In genomic region chr2:30979822-30980245, GRCh38 we compare ENCODE assay signal across 12 cellular contexts.
DNase-seq lines count a peak whose midpoint lies in the region; ATAC-seq, FAIRE-seq and TF ChIP-seq lines count a peak whose summit lies in the region.
"Had no signal": no experiment of that assay in that cellular context is flagged by ENCODE, and none has a peak within 500 bp of the region (broad histone marks: within the 10 kb centered on the region; RNA-seq: fewer than 3 reads in every experiment).

No MANE protein-coding gene starts in this region.

- H3K36me3 ChIP-seq in SK-N-SH (replicated peaks in 1 of 2; ENCODE audit: control insufficient read depth in 1 of 2, insufficient read depth in 2 of 2, low read length in 1 of 2), result no peaks in the 10 kb centered on the region
- H3K36me3 ChIP-seq: upper lobe of left lung had no signal

- peak; percentile 11; the same call in 1 of the 2 replicates for TF ChIP-seq CTCF in SK-N-SH (IDR thresholded peaks at IDR 0.05)
- peak; percentile 77 for TF ChIP-seq CTCF in foreskin keratinocyte (conservative IDR thresholded peaks at IDR 0.05)

- no peaks in the 10 kb centered on the region for H4K20me1 ChIP-seq in SK-N-SH (ENCODE audit: insufficient read depth)

- POLR2A ChIA-PET in SK-N-SH (lab: Yijun Ruan, JAX), result no interaction called here

- CTCF ChIA-PET in SK-N-SH (lab: Yijun Ruan, JAX), result interaction anchor here (0.7 to 4.5 kb wide), 21 partner anchors 16 to 815 kb away, joined by 3 to 16 read pairs (median 4); partner anchors contain the start of gene GALNT14

- H3K9me2 ChIP-seq in SK-N-SH, result no peaks in the 10 kb centered on the region

- no peak for FAIRE-seq in frontal cortex (lab: Jason Lieb, UNC)
- FAIRE-seq: A204.1, TTC549 had no signal

- peak; percentile 48 for TF ChIP-seq RAD21 in SK-N-SH (IDR thresholded peaks at IDR 0.05; ENCODE audit: low read length)

- no peak overlapping the region for H2AFZ ChIP-seq in SK-N-SH (ENCODE audit: low read depth)

- H3K4me3 ChIP-seq in SK-N-SH (ENCODE audit: low read depth in 2 of 2, low read length in 1 of 2) (no peak overlapping the region), skeletal muscle cell (ENCODE audit: low read depth, low read length) (no peak overlapping the region)
- H3K4me3 ChIP-seq: upper lobe of left lung had no signal

- H3K4me2 ChIP-seq in SK-N-SH, result no peak overlapping the region

- H3K27ac ChIP-seq in SK-N-SH (ENCODE audit: low read depth in 2 of 2, low read length in 1 of 2) (peak overlapping the region in 1 of 2 experiments; percentile 80; a peak in 2 of 4 replicates), foreskin keratinocyte (no peak overlapping the region), caudate nucleus (ENCODE audit: low read depth, low read length) (no peak overlapping the region)
- H3K27ac ChIP-seq: upper lobe of left lung had no signal

- no peaks in the 10 kb centered on the region for H3F3A ChIP-seq in SK-N-SH (replicated peaks; ENCODE audit: insufficient read depth)

- ATAC-seq in foreskin keratinocyte, result peak; percentile 100

- TF ChIP-seq EP300 in SK-N-SH (IDR thresholded peaks at IDR 0.05; ENCODE audit: borderline replicate concordance in 1 of 2, low read depth in 1 of 2, low read length in 1 of 2), result no peak

- no peaks in the 10 kb centered on the region for H3K9me3 ChIP-seq in SK-N-SH
- H3K9me3 ChIP-seq: upper lobe of left lung had no signal

- H3K27me3 ChIP-seq in SK-N-SH (ENCODE audit: insufficient read depth) (no peaks in the 10 kb centered on the region), foreskin keratinocyte (no peaks in the 10 kb centered on the region)
- H3K27me3 ChIP-seq: upper lobe of left lung had no signal

- peaks cover 0 to 57% of the 10 kb centered on the region in 2 experiments; a peak in 2 of 4 replicates for H3K4me1 ChIP-seq in SK-N-SH (ENCODE audit: control insufficient read depth in 1 of 2, insufficient read depth in 2 of 2, low read depth in 1 of 2, low read length in 1 of 2)
- H3K4me1 ChIP-seq in foreskin keratinocyte, result peaks cover 4% of the 10 kb centered on the region
- H3K4me1 ChIP-seq: upper lobe of left lung had no signal

- H3K9ac ChIP-seq in SK-N-SH, result no peak overlapping the region

- WGBS in SK-N-SH (ENCODE audit: low lambda C conversion rate), result 43% methylated on average over 6 of the region's 6 CpGs

- DNase-seq in NCI-H82 (lab: John Stamatoyannopoulos, UW) (peak; percentile 39), NCI-H82 treated with DMSO at 0.1 percent for 48 hours (lab: John Stamatoyannopoulos, UW; ENCODE audit: unreplicated experiment) (no peak), SK-N-SH (peak; percentile 55), foreskin keratinocyte (peak; percentile 95 to 96), skeletal muscle cell (ENCODE audit: low read depth) (peak; percentile 11), frontal cortex (ENCODE audit: low spot score in 2 of 2) (no peak), caudate nucleus (lab: John Stamatoyannopoulos, UW) (no peak), NCI-H526 (lab: John Stamatoyannopoulos, UW) (no peak)
- DNase-seq: NCI-H1105, upper lobe of left lung had no signal

- H3K79me2 ChIP-seq in SK-N-SH (ENCODE audit: insufficient read depth), result no peaks in the 10 kb centered on the region

TF ChIP-seq in SK-N-SH, 30 proteins besides CTCF, POLR2A, EP300 and RAD21:
- TF ChIP-seq TAF1 (IDR thresholded peaks at IDR 0.05; ENCODE audit: borderline replicate concordance, low read depth, low read length) (no peak), FOSL2 (IDR thresholded peaks at IDR 0.05; ENCODE audit: borderline replicate concordance, low read depth) (0 out of 2 replicates have a peak, but pooled peaks have one; percentile 2), SMC3 (IDR thresholded peaks at IDR 0.05; ENCODE audit: low read depth, low read length) (peak; percentile 31; the same call in 1 of the 2 replicates), FOXJ3 (CRISPR knock-in tag; IDR thresholded peaks at IDR 0.05) (0 out of 2 replicates have a peak, but pooled peaks have one; percentile 20)
TF ChIP-seq in SK-N-SH: peak in this region for 3.

Comparison
In these comparisons a context has a peak if more than half of its experiments do, and no peak if none do; other contexts are left out.
1. DNase-seq: peak in NCI-H82 (single experiment), SK-N-SH (single experiment), foreskin keratinocyte (2 of 2) and skeletal muscle cell (single experiment); none in NCI-H82 treated with DMSO at 0.1 percent for 48 hours (single experiment), frontal cortex (0 of 2), caudate nucleus (0 of 61) and NCI-H526 (0 of 2).